Comparison of ENCODE assay signal across 13 cellular contexts in the genomic region with DNA sequence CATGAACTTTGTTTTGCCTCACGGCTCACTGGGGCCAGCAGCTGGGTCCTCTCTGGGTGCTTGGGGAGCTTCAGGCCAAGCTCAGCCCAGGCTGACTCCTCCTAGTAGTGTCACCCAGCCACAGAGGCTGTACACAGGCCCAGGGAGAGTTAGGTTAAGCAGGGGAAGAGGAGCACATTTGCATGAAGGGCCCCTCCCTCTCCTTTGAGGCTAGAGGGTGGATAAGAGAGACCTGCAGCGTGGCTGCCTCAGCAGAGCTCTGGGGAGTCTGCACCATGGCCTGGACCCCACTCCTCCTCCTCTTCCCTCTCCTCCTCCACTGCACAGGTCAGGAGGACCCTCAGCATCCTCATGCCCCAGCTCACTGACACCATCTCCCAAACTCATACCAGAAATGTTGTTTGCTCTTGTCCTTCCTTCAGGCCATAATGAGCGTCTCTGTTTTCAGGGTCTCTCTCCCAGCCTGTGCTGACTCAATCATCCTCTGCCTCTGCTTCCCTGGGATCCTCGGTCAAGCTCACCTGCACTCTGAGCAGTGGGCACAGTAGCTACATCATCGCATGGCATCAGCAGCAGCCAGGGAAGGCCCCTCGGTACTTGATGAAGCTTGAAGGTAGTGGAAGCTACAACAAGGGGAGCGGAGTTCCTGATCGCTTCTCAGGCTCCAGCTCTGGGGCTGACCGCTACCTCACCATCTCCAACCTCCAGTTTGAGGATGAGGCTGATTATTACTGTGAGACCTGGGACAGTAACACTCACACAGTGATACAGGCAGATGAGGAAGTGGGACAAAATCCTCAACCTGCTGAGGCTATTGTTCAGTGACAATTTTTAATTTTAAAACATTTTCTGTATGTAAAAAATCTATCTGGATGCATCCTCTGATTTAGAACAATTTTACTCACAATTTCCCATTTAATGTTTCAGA.
A peak's percentile ranks its signal among the peaks of the same experiment; 100 is the strongest.
DNase-seq lines count a peak whose midpoint lies in the region; ATAC-seq lines count a peak whose summit lies in the region.
"Had no signal": no experiment of that assay in that cellular context is flagged by ENCODE, and none has a peak within 500 bp of the region (broad histone marks: within the 10 kb centered on the region; RNA-seq: fewer than 3 reads in every experiment).

No MANE protein-coding gene starts in this region.

- peaks cover 19% of the 10 kb centered on the region for H3K27me3 ChIP-seq in GM23248 (replicated peaks; ENCODE audit: insufficient read depth)
- H3K27me3 ChIP-seq: upper lobe of right lung had no signal

- no peaks in the 10 kb centered on the region for H3K9me3 Mint-ChIP-seq in stimulated activated naive CD8-positive, alpha-beta T cell treated with anti-CD3 and anti-CD28 coated beads, Interleukin-15, amount 100 ng/mL, for 72 hours

- H3K9ac ChIP-seq in GM23248: no peak overlapping the region

- peaks cover 17% of the 10 kb centered on the region for H3K27me3 Mint-ChIP-seq in stimulated activated naive CD8-positive, alpha-beta T cell treated with anti-CD3 and anti-CD28 coated beads, Interleukin-15, amount 100 ng/mL, for 72 hours

- no peaks in the 10 kb centered on the region for H4K20me1 ChIP-seq in GM23248 (ENCODE audit: insufficient read depth)

- H3K4me2 ChIP-seq in GM23248 (ENCODE audit: unreplicated experiment): no peak overlapping the region

- H3K4me1 ChIP-seq in GM23248 (ENCODE audit: insufficient read depth): no peaks in the 10 kb centered on the region
- H3K4me1 ChIP-seq: upper lobe of right lung had no signal

- ATAC-seq in stimulated activated naive CD8-positive, alpha-beta T cell treated with anti-CD3 and anti-CD28 coated beads, Interleukin-15, Interleukin-2, amounts not matched to agents 100 U/mL and 50 U/mL, for 24 hours: peak; percentile 57
- ATAC-seq in stimulated activated naive CD8-positive, alpha-beta T cell treated with anti-CD3 and anti-CD28 coated beads, Interleukin-15, amount 100 ng/mL, for 72 hours: no peak
- ATAC-seq in HG02610 (IDR thresholded peaks at IDR 0.05; ENCODE audit: unreplicated experiment): peak; percentile 76
- peak; percentile 64 for ATAC-seq in HG03520 (IDR thresholded peaks at IDR 0.05; ENCODE audit: unreplicated experiment)
- no peak for ATAC-seq in HG03439 (IDR thresholded peaks at IDR 0.05; ENCODE audit: unreplicated experiment)
- ATAC-seq: upper lobe of right lung had no signal

- H3F3A ChIP-seq in GM23248 (ENCODE audit: insufficient read depth): no peaks in the 10 kb centered on the region

- peaks cover under 1% of the 10 kb centered on the region for H3K4me1 Mint-ChIP-seq in stimulated activated naive CD8-positive, alpha-beta T cell treated with anti-CD3 and anti-CD28 coated beads, Interleukin-15, amount 100 ng/mL, for 72 hours

- peak overlapping the region in 1 of 2 donors; percentile 42 for H3K27ac Mint-ChIP-seq in stimulated activated naive CD8-positive, alpha-beta T cell treated with anti-CD3 and anti-CD28 coated beads, Interleukin-15, amount 100 ng/mL, for 72 hours

- no peak overlapping the region for H3K4me3 ChIP-seq in GM23248
- H3K4me3 ChIP-seq: upper lobe of right lung had no signal

- H3K9me3 ChIP-seq in GM23248 (ENCODE audit: low read depth): no peaks in the 10 kb centered on the region
- H3K9me3 ChIP-seq: upper lobe of right lung had no signal

- no peak overlapping the region for H3K4me3 Mint-ChIP-seq in stimulated activated naive CD8-positive, alpha-beta T cell treated with anti-CD3 and anti-CD28 coated beads, Interleukin-15, amount 100 ng/mL, for 72 hours

- H3K36me3 ChIP-seq in GM23248 (ENCODE audit: low read depth): no peaks in the 10 kb centered on the region
- H3K36me3 ChIP-seq: upper lobe of right lung had no signal

- WGBS in GM23248 (ENCODE audit: low coverage in 1 of 2, low lambda C conversion rate in 2 of 2, missing lambda C conversion rate in 2 of 2), 2 experiments: 40 to 45% methylated on average over 9 of the region's 9 CpGs

- no peak overlapping the region for H2AFZ ChIP-seq in GM23248

- H3K27ac ChIP-seq in GM23248: no peak overlapping the region
- H3K27ac ChIP-seq: upper lobe of right lung had no signal

- DNase-seq in stimulated activated naive CD8-positive, alpha-beta T cell treated with anti-CD3 and anti-CD28 coated beads, Interleukin-15, Interleukin-2, amounts not matched to agents 100 U/mL and 50 U/mL, for 24 hours: no peak
- DNase-seq in stimulated activated naive CD8-positive, alpha-beta T cell treated with anti-CD3 and anti-CD28 coated beads, Interleukin-15, amount 100 ng/mL, for 72 hours: no peak
- DNase-seq in activated naive CD4-positive, alpha-beta T cell treated with anti-CD3 and anti-CD28 coated beads, Interleukin-2, amount 50 U/mL, for 16 hours: no peak
- no peak for DNase-seq in activated T-cell treated with anti-CD3 and anti-CD28 coated beads, Interleukin-2, amount 50 U/mL, for 1 hour
- no peak for DNase-seq in GM23248
- DNase-seq: activated CD8-positive, alpha-beta memory T cell treated with anti-CD3 and anti-CD28 coated beads for 24 hours; erythroblast; GF-D8; NCI-H2081 treated with DMSO at 0.1 percent for 48 hours; upper lobe of right lung had no signal

- no peaks in the 10 kb centered on the region for H3K9me2 ChIP-seq in GM23248 (ENCODE audit: insufficient read depth)

- in situ Hi-C loops in GM23248 (cut with MboI): no loop called here

- no peaks in the 10 kb centered on the region for H3K79me2 ChIP-seq in GM23248 (ENCODE audit: insufficient read depth)

Comparison
In these comparisons a context has a peak if more than half of its experiments do, and no peak if none do; other contexts are left out.
1. ATAC-seq: peak in stimulated activated naive CD8-positive, alpha-beta T cell treated with anti-CD3 and anti-CD28 coated beads, Interleukin-15, Interleukin-2, amounts not matched to agents 100 U/mL and 50 U/mL, for 24 hours (single experiment), HG02610 (single experiment) and HG03520 (single experiment); none in stimulated activated naive CD8-positive, alpha-beta T cell treated with anti-CD3 and anti-CD28 coated beads, Interleukin-15, amount 100 ng/mL, for 72 hours (single experiment) and HG03439 (single experiment).